In genomic region chr3:127577448-127577847, GRCh38 we compare ENCODE assay signal across 21 cellular contexts.
"Had no signal": no experiment of that assay in that cellular context is flagged by ENCODE, and none has a peak within 500 bp of the region (broad histone marks: within the 10 kb centered on the region; RNA-seq: fewer than 3 reads in every experiment).

No MANE protein-coding gene starts in this region.

- H3K4me3 Mint-ChIP-seq: IgD-negative memory B cell had no signal

- H3K9me3 Mint-ChIP-seq: IgD-negative memory B cell had no signal

- DNase-seq: KBM-7, MV-4-11, NCI-H1048, NCI-H1105, NCI-H1417, NCI-H1436 treated with DMSO at 0.1 percent for 48 hours, NCI-H1694, NCI-H187 treated with DMSO at 0.1 percent for 48 hours, NCI-H2029 treated with DMSO at 0.1 percent for 48 hours, NCI-H2171 treated with DMSO at 0.1 percent for 48 hours, NCI-H345, NCI-H446 treated with DMSO at 0.1 percent for 48 hours, NCI-H524, NCI-H526 treated with DMSO at 0.1 percent for 48 hours, NCI-H748 treated with DMSO at 0.1 percent for 48 hours, RPMI8226, SHP77, SK-N-SH, SW 1271 had no signal

- FAIRE-seq: RCC 7860 had no signal

- H3K27me3 Mint-ChIP-seq: IgD-negative memory B cell had no signal

- H3K4me2 ChIP-seq: SK-N-SH had no signal

- H3K9ac ChIP-seq: SK-N-SH had no signal

- H3K9me3 ChIP-seq: SK-N-SH had no signal
